In genomic region chr2:238521870-238522269, GRCh38 we compare ENCODE assay signal across 19 cellular contexts.
A peak's percentile ranks its signal among the peaks of the same experiment; 100 is the strongest.
DNase-seq lines count a peak whose midpoint lies in the region; ATAC-seq and TF ChIP-seq lines count a peak whose summit lies in the region.
"Had no signal": no experiment of that assay in that cellular context is flagged by ENCODE, and none has a peak within 500 bp of the region (broad histone marks: within the 10 kb centered on the region; RNA-seq: fewer than 3 reads in every experiment).

No MANE protein-coding gene starts in this region.

- no peak overlapping the region for H2AK9ac ChIP-seq in IMR-90 (replicated peaks; ENCODE audit: low read depth, low read length, poor library complexity)

- H2AFZ ChIP-seq in IMR-90 (replicated peaks; ENCODE audit: low read length, poor library complexity) (peak overlapping the region; percentile 21), osteoblast (ENCODE audit: low read length) (no peak overlapping the region)

- no peak overlapping the region for H3K9ac ChIP-seq in IMR-90 (ENCODE audit: low read depth, low read length)

- POLR2A ChIA-PET in IMR-90 (lab: Charles Lee; ENCODE audit: unreplicated experiment): no interaction called here

- H3K36me3 Mint-ChIP-seq in stimulated activated effector memory CD8-positive, alpha-beta T cell treated with anti-CD3 and anti-CD28 coated beads, Interleukin-12 subunit alpha, Interleukin-12 subunit beta, amount 100 ng/mL, for 72 hours: no peaks in the 10 kb centered on the region
- H3K36me3 Mint-ChIP-seq: CD4-positive, CD25-positive, alpha-beta regulatory T cell had no signal

- H2BK20ac ChIP-seq in IMR-90 (ENCODE audit: low read depth, low read length): no peak overlapping the region

- H2BK120ac ChIP-seq in IMR-90 (ENCODE audit: low read depth, low read length): no peak overlapping the region

- TF ChIP-seq RAD21 in IMR-90 (IDR thresholded peaks at IDR 0.05; ENCODE audit: low read length): no peak

- no peak overlapping the region for H3K23ac ChIP-seq in IMR-90 (ENCODE audit: low read depth, low read length)

- no peak overlapping the region for H2BK5ac ChIP-seq in IMR-90 (ENCODE audit: low read depth, low read length, poor library complexity, severe bottlenecking)

- no peaks in the 10 kb centered on the region for H3K4me1 Mint-ChIP-seq in stimulated activated effector memory CD8-positive, alpha-beta T cell treated with anti-CD3 and anti-CD28 coated beads, Interleukin-12 subunit alpha, Interleukin-12 subunit beta, amount 100 ng/mL, for 72 hours
- H3K4me1 Mint-ChIP-seq: CD4-positive, CD25-positive, alpha-beta regulatory T cell had no signal

- H4K91ac ChIP-seq in IMR-90 (ENCODE audit: insufficient read depth, low read depth, low read length): no peak overlapping the region

- H3K4me1 ChIP-seq in IMR-90 (ENCODE audit: control insufficient read depth, insufficient read depth, low read length) (no peaks in the 10 kb centered on the region), osteoblast (ENCODE audit: insufficient read depth, low read length) (peaks cover 15% of the 10 kb centered on the region)

- no peaks in the 10 kb centered on the region for H3K36me3 ChIP-seq in IMR-90 (ENCODE audit: control insufficient read depth, insufficient read depth, low read length)
- H3K36me3 ChIP-seq in osteoblast (ENCODE audit: insufficient read depth, low read length): no peaks in the 10 kb centered on the region

- H3K27ac Mint-ChIP-seq in stimulated activated effector memory CD8-positive, alpha-beta T cell treated with anti-CD3 and anti-CD28 coated beads, Interleukin-12 subunit alpha, Interleukin-12 subunit beta, amount 100 ng/mL, for 72 hours: no peak overlapping the region
- H3K27ac Mint-ChIP-seq: T-helper 1 cell treated with Interleukin-12 subunit alpha and Interleukin-12 subunit beta and Interleukin-4 antibody, amounts not matched to agents 30 μg/mL and 1 μg/mL, for 36 hours had no signal

- H3K4ac ChIP-seq in IMR-90 (ENCODE audit: low read depth, low read length): no peak overlapping the region

- TF ChIP-seq CTCF in IMR-90 (conservative IDR thresholded peaks at IDR 0.05; ENCODE audit: low read depth, low read length) (no peak), osteoblast (IDR thresholded peaks at IDR 0.05; ENCODE audit: extremely low read depth, low read depth, low read length) (no peak)

- CTCF ChIA-PET in IMR-90 (lab: Yijun Ruan, JAX): no interaction called here

- H4K20me1 ChIP-seq in IMR-90 (ENCODE audit: insufficient read depth, low read length) (no peaks in the 10 kb centered on the region; the same call in 1 of the 2 replicates), osteoblast (ENCODE audit: insufficient read depth, low read length) (no peaks in the 10 kb centered on the region)

- H2AK5ac ChIP-seq in IMR-90 (ENCODE audit: low read depth, low read length): no peak overlapping the region

- H3K18ac ChIP-seq in IMR-90 (ENCODE audit: low read depth, low read length): no peak overlapping the region

- no TSS peak for BruUV-seq in IMR-90 (replicated peaks; lab: Mats Ljungman, UMichigan)

- H3K9me1 ChIP-seq in IMR-90 (ENCODE audit: insufficient read depth, low read length): no peaks in the 10 kb centered on the region

- no peak overlapping the region for H2BK15ac ChIP-seq in IMR-90 (ENCODE audit: low read depth, low read length)

- H3K4me3 Mint-ChIP-seq in stimulated activated effector memory CD8-positive, alpha-beta T cell treated with anti-CD3 and anti-CD28 coated beads, Interleukin-12 subunit alpha, Interleukin-12 subunit beta, amount 100 ng/mL, for 72 hours: no peak overlapping the region
- H3K4me3 Mint-ChIP-seq: CD4-positive, CD25-positive, alpha-beta regulatory T cell; T-helper 1 cell treated with Interleukin-12 subunit alpha and Interleukin-12 subunit beta and Interleukin-4 antibody, amounts not matched to agents 30 μg/mL and 1 μg/mL, for 36 hours had no signal

- H3K4me2 ChIP-seq in IMR-90 (ENCODE audit: low read depth, low read length): no peak overlapping the region
- no peak overlapping the region for H3K4me2 ChIP-seq in osteoblast (ENCODE audit: insufficient read depth, low read length)

- H3K79me2 ChIP-seq in osteoblast (ENCODE audit: insufficient read depth, low read length): peaks cover 13% of the 10 kb centered on the region

- H3K79me1 ChIP-seq in IMR-90 (ENCODE audit: low read depth in 1 of 2, low read length in 2 of 2): no peaks in the 10 kb centered on the region

- no peak overlapping the region for H4K5ac ChIP-seq in IMR-90 (ENCODE audit: low read depth, low read length)

- intact Hi-C loops in IMR-90 (cut with micrococcal nuclease): loop anchor here (10.0 kb wide), 1 partner anchor 163 kb away; no protein-coding TSS in a partner anchor

- no peaks in the 10 kb centered on the region for H3K9me3 Mint-ChIP-seq in stimulated activated effector memory CD8-positive, alpha-beta T cell treated with anti-CD3 and anti-CD28 coated beads, Interleukin-12 subunit alpha, Interleukin-12 subunit beta, amount 100 ng/mL, for 72 hours

- H3K27me3 ChIP-seq in IMR-90 (ENCODE audit: control insufficient read depth, insufficient read depth, low read length): peaks cover 2% of the 10 kb centered on the region; the same call in 1 of the 2 replicates
- no peaks in the 10 kb centered on the region for H3K27me3 ChIP-seq in osteoblast (ENCODE audit: insufficient read depth, low read length)

- no peak overlapping the region for H4K8ac ChIP-seq in IMR-90 (ENCODE audit: low read depth in 2 of 2, low read length in 2 of 2)

- peaks cover 8% of the 10 kb centered on the region for H3K9me3 ChIP-seq in IMR-90 (ENCODE audit: control insufficient read depth, insufficient read depth, low read length)
- H3K9me3 ChIP-seq in osteoblast (ENCODE audit: low read depth, low read length): no peaks in the 10 kb centered on the region

- H3K27ac ChIP-seq in IMR-90 (ENCODE audit: insufficient read depth, low read length) (no peak overlapping the region), osteoblast (ENCODE audit: low read depth, low read length) (no peak overlapping the region)

- DNase-seq in NCI-H2171 treated with DMSO at 0.1 percent for 48 hours (lab: John Stamatoyannopoulos, UW) (peak; percentile 14), NCI-H2171 (lab: John Stamatoyannopoulos, UW) (no peak), IMR-90 (no peak), SHP77 treated with DMSO at 0.1 percent for 48 hours (lab: John Stamatoyannopoulos, UW) (peak; percentile 56), osteoblast (ENCODE audit: insufficient read length, low spot score, missing footprints) (peak; percentile 4)
- DNase-seq in effector CD4-positive, alpha-beta T cell: no peak
- no peak for DNase-seq in stimulated activated effector memory CD8-positive, alpha-beta T cell treated with anti-CD3 and anti-CD28 coated beads, Interleukin-12 subunit alpha, Interleukin-12 subunit beta, amount 100 ng/mL, for 72 hours (ENCODE audit: low spot score in 2 of 2)
- DNase-seq: CD4-positive, CD25-positive, alpha-beta regulatory T cell; COR-L47; Karpas-422; MV-4-11; NCI-H1694 treated with DMSO at 0.1 percent for 48 hours; NCI-H2107; NCI-H226; NCI-H526 treated with DMSO at 0.1 percent for 48 hours; NK-92 treated with Interleukin-12 subunit alpha and Interleukin-12 subunit beta, amount 100 ng/mL, for 24 hours had no signal

- 90% methylated on average over 2 of the region's 8 CpGs; no CpG with 5 or more reads in 1 of the 2 experiments for WGBS in IMR-90 (ENCODE audit: extremely low coverage in 2 of 2, insufficient read length in 1 of 2), 2 experiments

- TF ChIP-seq POLR2A in IMR-90 (IDR thresholded peaks at IDR 0.05; ENCODE audit: low read depth, low read length): no peak

- ATAC-seq in IMR-90 (ENCODE audit: low read depth) (no peak), HG02885 (IDR thresholded peaks at IDR 0.05; ENCODE audit: poor library complexity, unreplicated experiment) (no peak)
- no peak for ATAC-seq in stimulated activated effector memory CD8-positive, alpha-beta T cell treated with anti-CD3 and anti-CD28 coated beads, Interleukin-12 subunit alpha, Interleukin-12 subunit beta, amount 100 ng/mL, for 72 hours
- ATAC-seq: Panc1 had no signal

- dilution Hi-C loops in IMR-90 (cut with HindIII; ENCODE audit: low sequenced_read_pairs, unreplicated experiment): no loop called here

- in situ Hi-C loops in IMR-90 (cut with MboI; ENCODE audit: low sequenced_read_pairs): no loop called here

- no peak overlapping the region for H3K14ac ChIP-seq in IMR-90 (replicated peaks; ENCODE audit: low read depth, low read length)

- no peak overlapping the region for H3K4me3 ChIP-seq in IMR-90 (ENCODE audit: insufficient read depth, low read depth, low read length)
- H3K4me3 ChIP-seq in osteoblast (ENCODE audit: insufficient read depth, low read length): no peak overlapping the region

- H3K56ac ChIP-seq in IMR-90 (ENCODE audit: extremely low read depth, insufficient read depth, low read length): no peak overlapping the region

TF ChIP-seq in IMR-90, 13 proteins besides CTCF, POLR2A, EP300 and RAD21 (continues in another document):
- no peak for TF ChIP-seq RCOR1 (IDR thresholded peaks at IDR 0.05; ENCODE audit: insufficient replicate concordance, low read length)
- no peak for TF ChIP-seq CEBPB (IDR thresholded peaks at IDR 0.05; ENCODE audit: low read depth, low read length)
- TF ChIP-seq BHLHE40 (IDR thresholded peaks at IDR 0.05; ENCODE audit: low read depth, low read length): no peak
- TF ChIP-seq ELK1 (IDR thresholded peaks at IDR 0.05; ENCODE audit: borderline replicate concordance, low read depth, low read length): no peak
- no peak for TF ChIP-seq MAFK (IDR thresholded peaks at IDR 0.05; ENCODE audit: low read depth, low read length)
- no peak for TF ChIP-seq FOS (IDR thresholded peaks at IDR 0.05; ENCODE audit: low read depth, low read length)
- TF ChIP-seq MXI1 (IDR thresholded peaks at IDR 0.05; ENCODE audit: borderline replicate concordance, low read depth, low read length): no peak
- no peak for TF ChIP-seq RFX5 (IDR thresholded peaks at IDR 0.05; ENCODE audit: low read depth, low read length)
- no peak for TF ChIP-seq MAZ (IDR thresholded peaks at IDR 0.05; ENCODE audit: borderline replicate concordance, low read depth, low read length)
- no peak for TF ChIP-seq CHD1 (IDR thresholded peaks at IDR 0.05; ENCODE audit: low read depth, low read length)

Comparison
In these comparisons a context has a peak if more than half of its experiments do, and no peak if none do; other contexts are left out.
1. DNase-seq: peak in NCI-H2171 treated with DMSO at 0.1 percent for 48 hours (single experiment), SHP77 treated with DMSO at 0.1 percent for 48 hours (single experiment) and osteoblast (single experiment); none in NCI-H2171 (single experiment), IMR-90 (single experiment), effector CD4-positive, alpha-beta T cell (single experiment) and stimulated activated effector memory CD8-positive, alpha-beta T cell treated with anti-CD3 and anti-CD28 coated beads, Interleukin-12 subunit alpha, Interleukin-12 subunit beta, amount 100 ng/mL, for 72 hours (0 of 2).